14 cellular contexts compared by ENCODE assay signal in the genomic region with DNA sequence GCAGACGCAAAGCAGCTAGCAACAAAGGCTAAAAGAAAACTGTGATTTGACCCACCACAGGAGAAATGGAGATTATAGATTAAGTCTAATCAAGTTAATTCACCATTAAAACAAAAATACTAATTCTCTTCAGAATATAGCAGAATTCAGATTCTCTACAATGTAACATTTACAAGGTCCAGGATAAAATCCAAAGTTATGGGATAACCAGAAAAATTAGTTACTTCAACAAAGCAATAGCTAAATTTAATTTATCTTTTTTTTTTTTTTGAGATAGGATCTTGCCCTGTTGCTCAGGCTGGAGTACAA.
"Had no signal": no experiment of that assay in that cellular context is flagged by ENCODE, and none has a peak within 500 bp of the region (broad histone marks: within the 10 kb centered on the region; RNA-seq: fewer than 3 reads in every experiment).

No MANE protein-coding gene starts in this region.

- H3K4me1 Mint-ChIP-seq: stimulated activated naive B cell treated with anti-CD40 and anti-IgM and Interleukin-4, amounts not matched to agents 10 μg/mL and 1 μg/mL and 100 μg/mL, for 72 hours had no signal

- H3K9me3 ChIP-seq: colonic mucosa, left lung, prostate gland, right atrium auricular region, suprapubic skin, transverse colon, vagina had no signal

- H3K36me3 ChIP-seq: colonic mucosa, left lung, prostate gland, right atrium auricular region, suprapubic skin, transverse colon, vagina had no signal

- H3K27ac Mint-ChIP-seq: stimulated activated naive B cell treated with anti-CD40 and anti-IgM and Interleukin-4, amounts not matched to agents 10 μg/mL and 1 μg/mL and 100 μg/mL, for 72 hours; stimulated activated naive CD8-positive, alpha-beta T cell treated with anti-CD3 and anti-CD28 coated beads, Interleukin-15, Interleukin-2, amounts not matched to agents 100 ng/mL and 50 ng/mL, for 24 hours had no signal

- DNase-seq: effector memory CD4-positive, alpha-beta T cell; kidney; left lung; stimulated activated naive B cell treated with anti-CD40 and anti-IgM and Interleukin-4, amounts not matched to agents 10 μg/mL and 1 μg/mL and 100 μg/mL, for 72 hours had no signal

- H3K4me3 ChIP-seq: colonic mucosa, hepatocyte, left lung, prostate gland, right atrium auricular region, suprapubic skin, transverse colon, vagina had no signal

- H3K27me3 Mint-ChIP-seq: stimulated activated naive CD8-positive, alpha-beta T cell treated with anti-CD3 and anti-CD28 coated beads, Interleukin-15, Interleukin-2, amounts not matched to agents 100 ng/mL and 50 ng/mL, for 24 hours had no signal

- H3K27ac ChIP-seq: colonic mucosa, hepatocyte, left lung, prostate gland, right atrium auricular region, suprapubic skin, transverse colon, vagina had no signal

- H3K27me3 ChIP-seq: colonic mucosa, hepatocyte, left lung, right atrium auricular region, suprapubic skin, transverse colon, vagina had no signal

- H3K4me1 ChIP-seq: colonic mucosa, left lung, prostate gland, right atrium auricular region, suprapubic skin, transverse colon, vagina had no signal

- H3K4me3 Mint-ChIP-seq: naive thymus-derived CD4-positive, alpha-beta T cell; nephron progenitor cell; stimulated activated naive B cell treated with anti-CD40 and anti-IgM and Interleukin-4, amounts not matched to agents 10 μg/mL and 1 μg/mL and 100 μg/mL, for 72 hours; stimulated activated naive CD8-positive, alpha-beta T cell treated with anti-CD3 and anti-CD28 coated beads, Interleukin-15, Interleukin-2, amounts not matched to agents 100 ng/mL and 50 ng/mL, for 24 hours had no signal
